Comparison of ENCODE assay signal across 12 cellular contexts in genomic region chr12:70536650-70537049, GRCh38.
"Had no signal": no experiment of that assay in that cellular context is flagged by ENCODE, and none has a peak within 500 bp of the region (broad histone marks: within the 10 kb centered on the region; RNA-seq: fewer than 3 reads in every experiment).

No MANE protein-coding gene starts in this region.

- H3K27ac ChIP-seq: prostate gland, SJCRH30, tibial artery had no signal

- H3K27me3 ChIP-seq: SJCRH30, tibial artery had no signal

- H3K9me3 ChIP-seq: prostate gland, SJCRH30, tibial artery had no signal

- H3K36me3 ChIP-seq: prostate gland, SJCRH30, tibial artery had no signal

- H3K4me3 ChIP-seq: prostate gland, SJCRH30, tibial artery had no signal

- ATAC-seq: activated CD4-positive, CD25-positive, alpha-beta regulatory T cell treated with anti-CD3 and anti-CD28 coated beads, Interleukin-2, amount 50 U/mL, for 24 hours; activated naive CD4-positive, alpha-beta T cell treated with anti-CD3 and anti-CD28 coated beads, Interleukin-2, amount 50 U/mL, for 72 hours; natural killer cell treated with Interleukin-12 subunit alpha and Interleukin-12 subunit beta and Interleukin-15 and Interleukin-18, amount 100 ng/mL, for 72 hours; stimulated activated naive CD8-positive, alpha-beta T cell treated with anti-CD3 and anti-CD28 coated beads, Interleukin-15, Interleukin-2, amounts not matched to agents 100 U/mL and 50 U/mL, for 24 hours had no signal

- DNase-seq: activated CD4-positive, alpha-beta T cell treated with anti-CD3 and anti-CD28 coated beads, Interleukin-2, amount 50 U/mL, for 4 hours; activated T-cell treated with anti-CD3 and anti-CD28 coated beads, Interleukin-2, amount 50 U/mL, for 1 hour; SJCRH30; stimulated activated CD4-positive, alpha-beta T cell treated with anti-CD3 and anti-CD28 coated beads, Interleukin-12 subunit alpha, Interleukin-12 subunit beta, amount 100 ng/mL, for 4 hours; stimulated activated CD8-positive, alpha-beta memory T cell treated with anti-CD3 and anti-CD28 coated beads, Interleukin-4, amount 100 ng/mL, for 48 hours; stimulated activated naive CD8-positive, alpha-beta T cell treated with anti-CD3 and anti-CD28 coated beads, Interleukin-15, Interleukin-2, amounts not matched to agents 100 U/mL and 50 U/mL, for 24 hours; SW 1271; tibial artery had no signal

- H3K4me1 ChIP-seq: prostate gland, SJCRH30, tibial artery had no signal
